8 cellular contexts compared by ENCODE assay signal in genomic region chr17:44899074-44899782, GRCh38. TPM values are rescaled to one million over a fixed set of nuclear protein-coding genes. Genes with fewer than 3 reads are reported as not detected.
DNase-seq lines count a peak whose midpoint lies in the region; ATAC-seq and TF ChIP-seq lines count a peak whose summit lies in the region.

Gene EFTUD2, minus strand, starts transcription at chr17:44899445. Its CDS starts 4,924 bp downstream, at chr17:44894521.

- intact Hi-C loops in dendritic cell treated with granulocyte-macrophage colony-stimulating factor and Interleukin-4, amounts not matched to agents 40 ng/mL and 50 ng/mL, for 4 days (cut with micrococcal nuclease) = loop anchor here (1.0 kb wide), 1 partner anchor 48 kb away; the partner anchor contains the start of gene KIF18B
- intact Hi-C loops in left lung (cut with DNase I) = no loop called here

- H3K9me3 Mint-ChIP-seq in dendritic cell treated with granulocyte-macrophage colony-stimulating factor and Interleukin-4, amounts not matched to agents 40 ng/mL and 50 ng/mL, for 4 days = no peaks in the 10 kb centered on the region

- peak within 1 kb of the TSS; percentile 75 to 83 for H3K4me3 ChIP-seq in left lung

- peak within 1 kb of the TSS; percentile 95 for H3K27ac ChIP-seq in left lung

- ATAC-seq in GM19328 (IDR thresholded peaks at IDR 0.05; ENCODE audit: unreplicated experiment) (peak; percentile 71), HG03520 (IDR thresholded peaks at IDR 0.05; ENCODE audit: unreplicated experiment) (peak; percentile 61), left lung (peak; percentile 96)

- no peaks in the 10 kb centered on the region for H3K9me3 ChIP-seq in left lung

- no peaks in the 10 kb centered on the region for H3K27me3 Mint-ChIP-seq in dendritic cell treated with granulocyte-macrophage colony-stimulating factor and Interleukin-4, amounts not matched to agents 40 ng/mL and 50 ng/mL, for 4 days

- peak in 1 of 2 donors; percentile 26 for TF ChIP-seq CTCF in left lung (IDR thresholded peaks at IDR 0.05)

- H3K27ac Mint-ChIP-seq in dendritic cell treated with granulocyte-macrophage colony-stimulating factor and Interleukin-4, amounts not matched to agents 40 ng/mL and 50 ng/mL, for 4 days = peak within 1 kb of the TSS; percentile 97

- H3K4me3 Mint-ChIP-seq in dendritic cell treated with granulocyte-macrophage colony-stimulating factor and Interleukin-4, amounts not matched to agents 40 ng/mL and 50 ng/mL, for 4 days = peak within 1 kb of the TSS; percentile 86

- peaks cover 43% of the 10 kb centered on the region for H3K36me3 Mint-ChIP-seq in dendritic cell treated with granulocyte-macrophage colony-stimulating factor and Interleukin-4, amounts not matched to agents 40 ng/mL and 50 ng/mL, for 4 days (ENCODE audit: low read depth)

- DNase-seq in AML-193 (lab: John Stamatoyannopoulos, UW) (peak; percentile 85 to 96), NCI-H748 treated with DMSO at 0.1 percent for 48 hours (lab: John Stamatoyannopoulos, UW) (peak; percentile 81), left lung (peak; percentile 93 to 96)
- DNase-seq in activated CD4-positive, alpha-beta T cell treated with anti-CD3 and anti-CD28 coated beads, Interleukin-2, amount 50 U/mL, for 24 hours (ENCODE audit: low read depth in 1 of 2, low spot score in 1 of 2) = peak; percentile 89 to 96
- peak; percentile 89 to 90 for DNase-seq in stimulated activated CD4-positive, alpha-beta T cell treated with anti-CD3 and anti-CD28 coated beads, Interleukin-2, amount 100 ng/mL, for 48 hours

- H3K4me1 ChIP-seq in left lung = peaks cover 6 to 53% of the 10 kb centered on the region in 2 donors

- H3K4me1 Mint-ChIP-seq in dendritic cell treated with granulocyte-macrophage colony-stimulating factor and Interleukin-4, amounts not matched to agents 40 ng/mL and 50 ng/mL, for 4 days (ENCODE audit: low read depth) = peaks cover 51% of the 10 kb centered on the region

- no peaks in the 10 kb centered on the region for H3K27me3 ChIP-seq in left lung

- H3K36me3 ChIP-seq in left lung = peaks cover 0 to 17% of the 10 kb centered on the region in 2 donors

RNA-seq across cellular contexts. Expression of gene EFTUD2, which starts in this region (rescaled TPM):
- total RNA-seq in left lung = 100 to 1,000 TPM in 1 of 2 donors, 10 to 100 TPM in 1; 83.4 to 112 TPM

Comparison
In these comparisons a context has a peak if more than half of its experiments do, and no peak if none do; other contexts are left out.
1. Peak in every context shown above with its lines: DNase-seq, ATAC-seq, H3K4me3 ChIP-seq and H3K27ac ChIP-seq.